ENCODE assay signal across 9 cellular contexts in the genomic region with DNA sequence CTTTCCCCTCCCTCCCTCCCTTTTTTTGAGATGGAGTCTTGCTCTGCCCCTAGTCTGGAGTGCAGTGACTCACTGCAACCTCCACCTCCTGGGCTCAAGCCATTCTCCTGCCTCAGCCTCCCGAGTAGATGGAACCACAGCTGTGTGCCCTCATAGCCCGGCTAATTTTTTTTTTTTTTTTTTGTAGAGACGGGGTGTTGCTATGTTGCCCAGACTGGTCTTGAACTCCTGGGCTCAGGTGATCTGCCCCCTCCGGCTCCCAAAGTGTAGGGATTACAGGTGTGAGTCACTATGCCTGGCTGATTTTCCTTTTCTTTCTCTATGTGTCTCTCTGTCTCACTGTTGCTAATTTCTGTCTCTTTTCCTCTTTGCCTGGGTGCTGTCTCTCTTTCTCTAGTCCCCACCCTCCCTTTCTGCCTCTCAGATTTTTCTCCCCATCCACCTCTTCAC.
A peak's percentile ranks its signal among the peaks of the same experiment; 100 is the strongest.
DNase-seq lines count a peak whose midpoint lies in the region; ATAC-seq and TF ChIP-seq lines count a peak whose summit lies in the region.
"Had no signal": no experiment of that assay in that cellular context is flagged by ENCODE, and none has a peak within 500 bp of the region (broad histone marks: within the 10 kb centered on the region; RNA-seq: fewer than 3 reads in every experiment).

No MANE protein-coding gene starts in this region.

- H3K36me3 Mint-ChIP-seq in MCF 10A (ENCODE audit: insufficient read depth, unreplicated experiment), result peaks cover 20% of the 10 kb centered on the region
- H3K36me3 Mint-ChIP-seq in naive thymus-derived CD4-positive, alpha-beta T cell, result no peaks in the 10 kb centered on the region

- no peaks in the 10 kb centered on the region for H3K9me3 ChIP-seq in DOHH2 (ENCODE audit: control insufficient read depth, insufficient read depth, low read length)
- H3K9me3 ChIP-seq in Karpas-422 (ENCODE audit: low read length), result no peaks in the 10 kb centered on the region
- no peaks in the 10 kb centered on the region for H3K9me3 ChIP-seq in naive thymus-derived CD4-positive, alpha-beta T cell (ENCODE audit: control insufficient read depth in 2 of 3, low read length in 3 of 3)

- H3K4me3 ChIP-seq in DOHH2 (ENCODE audit: low read length) (no peak overlapping the region), Karpas-422 (ENCODE audit: low read length) (0 out of 2 replicates have a peak overlapping the region, but pooled peaks have one; percentile 47)
- H3K4me3 ChIP-seq in naive thymus-derived CD4-positive, alpha-beta T cell (ENCODE audit: low read length), result no peak overlapping the region

- ATAC-seq in naive thymus-derived CD4-positive, alpha-beta T cell, result peak; percentile 8

- peak; percentile 55 for DNase-seq in Karpas-422
- peak; percentile 52 for DNase-seq in MCF 10A (ENCODE audit: unreplicated experiment)
- DNase-seq in naive thymus-derived CD4-positive, alpha-beta T cell, result no peak
- no peak for DNase-seq in effector CD4-positive, alpha-beta T cell
- no peak for DNase-seq in DMS79 (lab: John Stamatoyannopoulos, UW)
- no peak for DNase-seq in kidney glomerular epithelial cell (lab: John Stamatoyannopoulos, UW)
- DNase-seq in NCI-H1694 (lab: John Stamatoyannopoulos, UW), result no peak
- DNase-seq: cortex of kidney had no signal

- TF ChIP-seq CTCF in DOHH2 (IDR thresholded peaks at IDR 0.05; ENCODE audit: low read depth, low read length, poor library complexity, severe bottlenecking) (no peak), MCF 10A (IDR thresholded peaks at IDR 0.05; ENCODE audit: unreplicated experiment) (no peak)

- H3K36me3 ChIP-seq in DOHH2 (ENCODE audit: control insufficient read depth, low read length) (no peaks in the 10 kb centered on the region), Karpas-422 (ENCODE audit: insufficient read depth, low read length) (no peaks in the 10 kb centered on the region; the same call in 1 of the 2 replicates)
- no peaks in the 10 kb centered on the region for H3K36me3 ChIP-seq in naive thymus-derived CD4-positive, alpha-beta T cell (ENCODE audit: control insufficient read depth in 2 of 3, insufficient read depth in 3 of 3, low read length in 3 of 3)

- no peak overlapping the region for H2AFZ ChIP-seq in Karpas-422 (ENCODE audit: low read length)

- peak overlapping the region; percentile 64 for H3K4me3 Mint-ChIP-seq in MCF 10A (ENCODE audit: unreplicated experiment)
- peak overlapping the region in 9 of 10 donors; percentile 20 to 82 (median 65) for H3K4me3 Mint-ChIP-seq in naive thymus-derived CD4-positive, alpha-beta T cell

- no peaks in the 10 kb centered on the region for H3K27me3 Mint-ChIP-seq in MCF 10A (ENCODE audit: insufficient read depth, unreplicated experiment)
- peaks cover 28 to 46% (median 37%) of the 10 kb centered on the region in 5 donors for H3K27me3 Mint-ChIP-seq in naive thymus-derived CD4-positive, alpha-beta T cell

- POLR2A ChIA-PET in MCF 10A (lab: Yijun Ruan, JAX), result interaction anchor here (0.6 to 0.7 kb wide), 3 partner anchors 95 to 166 kb away, joined by 3 read pairs; no protein-coding TSS in a partner anchor
- POLR2A ChIA-PET in naive thymus-derived CD4-positive, alpha-beta T cell (lab: Charles Lee), result no interaction called here

- no peaks in the 10 kb centered on the region for H4K20me1 ChIP-seq in DOHH2 (ENCODE audit: control insufficient read depth, insufficient read depth, low read depth, low read length)
- H4K20me1 ChIP-seq in Karpas-422 (ENCODE audit: insufficient read depth, low read depth, low read length), result no peaks in the 10 kb centered on the region

- peaks cover 24% of the 10 kb centered on the region for H3K4me1 ChIP-seq in DOHH2 (ENCODE audit: control insufficient read depth, low read length)
- peaks cover 53% of the 10 kb centered on the region for H3K4me1 ChIP-seq in Karpas-422 (ENCODE audit: low read length)
- H3K4me1 ChIP-seq in naive thymus-derived CD4-positive, alpha-beta T cell (ENCODE audit: control insufficient read depth in 2 of 2, insufficient read depth in 2 of 2, low read length in 2 of 2), result peaks cover 0 to 12% of the 10 kb centered on the region in 2 donors

- no peaks in the 10 kb centered on the region for H3K9me2 ChIP-seq in DOHH2 (replicated peaks; ENCODE audit: control insufficient read depth, low read length)
- H3K9me2 ChIP-seq in Karpas-422 (replicated peaks; ENCODE audit: insufficient read depth, low read length), result no peaks in the 10 kb centered on the region

- H3K9ac ChIP-seq in Karpas-422 (ENCODE audit: low read length), result peak overlapping the region; percentile 57

- H3K27ac ChIP-seq in DOHH2 (ENCODE audit: low read depth, low read length), result no peak overlapping the region
- H3K27ac ChIP-seq in Karpas-422 (ENCODE audit: low read length), result no peak overlapping the region
- H3K27ac ChIP-seq in naive thymus-derived CD4-positive, alpha-beta T cell (ENCODE audit: low read depth, low read length), result no peak overlapping the region

- no peaks in the 10 kb centered on the region for H3K9me3 Mint-ChIP-seq in MCF 10A (ENCODE audit: unreplicated experiment)
- H3K9me3 Mint-ChIP-seq in naive thymus-derived CD4-positive, alpha-beta T cell, result no peaks in the 10 kb centered on the region

- H3K27me3 ChIP-seq in DOHH2 (ENCODE audit: control insufficient read depth, low read length) (peaks cover 33% of the 10 kb centered on the region), Karpas-422 (ENCODE audit: low read length) (0 out of 2 replicates have a peak, but pooled peaks cover 2% of the 10 kb centered on the region)
- no peaks in the 10 kb centered on the region for H3K27me3 ChIP-seq in naive thymus-derived CD4-positive, alpha-beta T cell (ENCODE audit: control insufficient read depth in 2 of 2, insufficient read depth in 2 of 2, low read length in 2 of 2)

- intact Hi-C loops in MCF 10A (cut with micrococcal nuclease), result loop anchor here (5.0 kb wide), 1 partner anchor 120 kb away; a partner anchor contains a TSS
- intact Hi-C loops in naive thymus-derived CD4-positive, alpha-beta T cell (cut with micrococcal nuclease), result no loop called here

- CTCF ChIA-PET in MCF 10A (lab: Yijun Ruan, JAX), result no interaction called here
- CTCF ChIA-PET in naive thymus-derived CD4-positive, alpha-beta T cell (lab: Charles Lee), result no interaction called here

- peak overlapping the region; percentile 43 for H3K27ac Mint-ChIP-seq in MCF 10A (ENCODE audit: low read depth, unreplicated experiment)
- H3K27ac Mint-ChIP-seq in naive thymus-derived CD4-positive, alpha-beta T cell, result peak overlapping the region in 1 of 9 donors; percentile 38

- H3K4me2 ChIP-seq in DOHH2 (ENCODE audit: low read length), result peak overlapping the region; percentile 56
- peak overlapping the region; percentile 79 for H3K4me2 ChIP-seq in Karpas-422 (ENCODE audit: low read depth, low read length, poor library complexity, severe bottlenecking)

- BruUV-seq in MCF 10A (replicated peaks; lab: Mats Ljungman, UMichigan), result no TSS peak

- H3K79me2 ChIP-seq in DOHH2 (ENCODE audit: control insufficient read depth, low read length), result no peaks in the 10 kb centered on the region
- H3K79me2 ChIP-seq in Karpas-422 (ENCODE audit: low read length), result no peaks in the 10 kb centered on the region

- H3K4me1 Mint-ChIP-seq in MCF 10A (ENCODE audit: insufficient read depth, unreplicated experiment), result peaks cover 12% of the 10 kb centered on the region
- peaks cover 5 to 19% (median 17%) of the 10 kb centered on the region in 7 donors for H3K4me1 Mint-ChIP-seq in naive thymus-derived CD4-positive, alpha-beta T cell

- H3F3A ChIP-seq in DOHH2 (ENCODE audit: control insufficient read depth, insufficient read depth), result no peaks in the 10 kb centered on the region

Comparison
In these comparisons a context has a peak if more than half of its experiments do, and no peak if none do; other contexts are left out.
1. DNase-seq: peak in Karpas-422 (single experiment) and MCF 10A (single experiment); none in naive thymus-derived CD4-positive, alpha-beta T cell (0 of 9), effector CD4-positive, alpha-beta T cell (single experiment), DMS79 (single experiment), kidney glomerular epithelial cell (single experiment) and NCI-H1694 (single experiment).